Comparison of ENCODE assay signal across 20 cellular contexts in genomic region chr2:176103634-176104337, GRCh38. TPM values are rescaled to one million over a fixed set of nuclear protein-coding genes. Genes with fewer than 3 reads are reported as not detected.
DNase-seq lines count a peak whose midpoint lies in the region; ATAC-seq, FAIRE-seq and TF ChIP-seq lines count a peak whose summit lies in the region.
"Had no signal": no experiment of that assay in that cellular context is flagged by ENCODE, and none has a peak within 500 bp of the region (broad histone marks: within the 10 kb centered on the region; RNA-seq: fewer than 3 reads in every experiment).

No MANE protein-coding gene starts in this region.

- H3K9me3 Mint-ChIP-seq in activated naive CD8-positive, alpha-beta T cell treated with anti-CD3 and anti-CD28 coated beads, Interleukin-2, amount 10 ng/mL, durations not matched to agents 7 days and 5 days: no peaks in the 10 kb centered on the region
- H3K9me3 Mint-ChIP-seq in activated naive CD8-positive, alpha-beta T cell treated with anti-CD3 and anti-CD28 coated beads for 36 hours: peaks cover 3% of the 10 kb centered on the region
- H3K9me3 Mint-ChIP-seq in type B pancreatic cell: no peaks in the 10 kb centered on the region

- H3K9me1 ChIP-seq in K562 (ENCODE audit: control insufficient read depth, insufficient read depth, low read length): no peaks in the 10 kb centered on the region

- H3K27me3 ChIP-seq in K562 (ENCODE audit: control insufficient read depth in 2 of 2, insufficient read depth in 2 of 2, low read length in 2 of 2): peaks cover 52 to 68% of the 10 kb centered on the region in 2 experiments
- peaks cover 68 to 73% of the 10 kb centered on the region in 2 donors for H3K27me3 ChIP-seq in mucosa of rectum (ENCODE audit: control insufficient read depth in 2 of 2, insufficient read depth in 2 of 2, low read length in 2 of 2)

- POLR2A ChIA-PET in activated naive CD8-positive, alpha-beta T cell treated with anti-CD3 and anti-CD28 coated beads, Interleukin-2, amount 10 ng/mL, durations not matched to agents 7 days and 5 days (lab: Charles Lee): no interaction called here
- POLR2A ChIA-PET in K562 (lab: Yijun Ruan, JAX): interaction anchor here (0.7 kb wide), 1 partner anchor 415 kb away, joined by 5 read pairs; no protein-coding TSS in a partner anchor

- H4K20me1 ChIP-seq in K562 (replicated peaks; ENCODE audit: control insufficient read depth, insufficient read depth, low read length): peaks cover 11% of the 10 kb centered on the region; the same call in 1 of the 2 replicates

- no peak overlapping the region for H2AFZ ChIP-seq in K562 (ENCODE audit: low read depth, low read length)

- ATAC-seq in activated naive CD8-positive, alpha-beta T cell treated with anti-CD3 and anti-CD28 coated beads, Interleukin-2, amount 10 ng/mL, durations not matched to agents 7 days and 5 days (ENCODE audit: low read depth): no peak
- ATAC-seq in K562: no peak
- ATAC-seq: body of pancreas had no signal

- H3K36me3 Mint-ChIP-seq in activated naive CD8-positive, alpha-beta T cell treated with anti-CD3 and anti-CD28 coated beads, Interleukin-2, amount 10 ng/mL, durations not matched to agents 7 days and 5 days: no peaks in the 10 kb centered on the region
- H3K36me3 Mint-ChIP-seq in activated naive CD8-positive, alpha-beta T cell treated with anti-CD3 and anti-CD28 coated beads for 36 hours: peaks cover 4% of the 10 kb centered on the region
- no peaks in the 10 kb centered on the region for H3K36me3 Mint-ChIP-seq in type B pancreatic cell

- DNase-seq in activated naive CD8-positive, alpha-beta T cell treated with anti-CD3 and anti-CD28 coated beads, Interleukin-2, amount 10 ng/mL, durations not matched to agents 7 days and 5 days: no peak
- no peak for DNase-seq in activated naive CD8-positive, alpha-beta T cell treated with anti-CD3 and anti-CD28 coated beads for 36 hours
- DNase-seq in K562 (ENCODE audit: extremely low read depth in 1 of 4, low spot score in 3 of 4) (no peak), type B pancreatic cell (ENCODE audit: extremely low spot score, unreplicated experiment) (peak; percentile 44), pons (ENCODE audit: low spot score) (no peak), dermis blood vessel endothelial cell (no peak), MV-4-11 (lab: John Stamatoyannopoulos, UW) (no peak)
- DNase-seq: body of pancreas; foreskin melanocyte; GF-D8; NCI-H2081; NCI-H69; RPMI8226; stimulated activated naive CD4-positive, alpha-beta T cell had no signal

- no peak for TF ChIP-seq EP300 in K562 (IDR thresholded peaks at IDR 0.05; ENCODE audit: low read length)

- H3K79me2 ChIP-seq in K562 (ENCODE audit: control insufficient read depth, insufficient read depth, low read length): no peaks in the 10 kb centered on the region

- H3K27ac Mint-ChIP-seq in activated naive CD8-positive, alpha-beta T cell treated with anti-CD3 and anti-CD28 coated beads, Interleukin-2, amount 10 ng/mL, durations not matched to agents 7 days and 5 days: no peak overlapping the region
- no peak overlapping the region for H3K27ac Mint-ChIP-seq in activated naive CD8-positive, alpha-beta T cell treated with anti-CD3 and anti-CD28 coated beads for 36 hours
- no peak overlapping the region for H3K27ac Mint-ChIP-seq in type B pancreatic cell

- CTCF ChIA-PET in K562 (lab: Yijun Ruan, JAX; ENCODE audit: low intra/inter-chr PET ratio): no interaction called here

- H3K27ac ChIP-seq in K562 (ENCODE audit: extremely low read depth, low read depth, low read length): no peak overlapping the region
- peak overlapping the region in 1 of 2 donors; percentile 73 for H3K27ac ChIP-seq in mucosa of rectum (ENCODE audit: low read depth in 2 of 2, low read length in 2 of 2)
- H3K27ac ChIP-seq: body of pancreas had no signal

- FAIRE-seq in K562 (lab: Jason Lieb, UNC): no peak
- FAIRE-seq: A204.1 had no signal

- no peak for TF ChIP-seq RAD21 in K562 (CRISPR knock-in tag; conservative IDR thresholded peaks at IDR 0.05 in 1 of 2, IDR thresholded peaks at IDR 0.05 in 1 of 2)

- no peak overlapping the region for H3K4me2 ChIP-seq in K562 (ENCODE audit: insufficient read depth, low read length)

- in situ Hi-C loops in K562 (cut with MboI): no loop called here

- H3K27me3 Mint-ChIP-seq in activated naive CD8-positive, alpha-beta T cell treated with anti-CD3 and anti-CD28 coated beads, Interleukin-2, amount 10 ng/mL, durations not matched to agents 7 days and 5 days: peaks cover 79% of the 10 kb centered on the region
- peaks cover 88% of the 10 kb centered on the region for H3K27me3 Mint-ChIP-seq in activated naive CD8-positive, alpha-beta T cell treated with anti-CD3 and anti-CD28 coated beads for 36 hours
- peaks cover 90% of the 10 kb centered on the region for H3K27me3 Mint-ChIP-seq in type B pancreatic cell

- H3K4me1 ChIP-seq in K562 (replicated peaks in 1 of 2; ENCODE audit: control insufficient read depth in 2 of 2, insufficient read depth in 2 of 2, low read length in 2 of 2) (peaks cover 0 to 18% of the 10 kb centered on the region in 2 experiments; a peak in 1 of 5 replicates), mucosa of rectum (ENCODE audit: control insufficient read depth in 2 of 2, insufficient read depth in 2 of 2, low read length in 2 of 2) (peaks cover 0 to 3% of the 10 kb centered on the region in 2 donors)
- H3K4me1 ChIP-seq: HAP-1 had no signal

- no peak for TF ChIP-seq POLR2A in K562 (conservative IDR thresholded peaks at IDR 0.05)

- peak overlapping the region; percentile 25 for H3K4me3 Mint-ChIP-seq in activated naive CD8-positive, alpha-beta T cell treated with anti-CD3 and anti-CD28 coated beads, Interleukin-2, amount 10 ng/mL, durations not matched to agents 7 days and 5 days
- H3K4me3 Mint-ChIP-seq in activated naive CD8-positive, alpha-beta T cell treated with anti-CD3 and anti-CD28 coated beads for 36 hours: no peak overlapping the region
- peak overlapping the region; percentile 68 for H3K4me3 Mint-ChIP-seq in type B pancreatic cell

- H3K4me3 ChIP-seq in K562 (no peak overlapping the region), mucosa of rectum (ENCODE audit: low read length in 2 of 2) (peak overlapping the region; percentile 41 to 45)
- H3K4me3 ChIP-seq: body of pancreas, HAP-1 had no signal

- TF ChIP-seq CTCF in K562 (IDR thresholded peaks at IDR 0.05 in 2 of 3, conservative IDR thresholded peaks at IDR 0.05 in 1 of 3; ENCODE audit: insufficient read depth in 2 of 3, low read depth in 1 of 3, low read length in 3 of 3): no peak
- TF ChIP-seq CTCF in type B pancreatic cell (conservative IDR thresholded peaks at IDR 0.05): no peak

- H3K9ac ChIP-seq in K562 (ENCODE audit: insufficient read depth in 1 of 2, low read depth in 2 of 2, low read length in 2 of 2): no peak overlapping the region
- peak overlapping the region in 1 of 2 donors; percentile 51 for H3K9ac ChIP-seq in mucosa of rectum (ENCODE audit: low read depth in 1 of 2, low read length in 2 of 2)

- H3K36me3 ChIP-seq in K562 (ENCODE audit: control insufficient read depth, insufficient read depth, low read length) (no peaks in the 10 kb centered on the region), mucosa of rectum (ENCODE audit: control insufficient read depth in 2 of 2, insufficient read depth in 2 of 2, low read length in 2 of 2) (no peaks in the 10 kb centered on the region)
- H3K36me3 ChIP-seq: HAP-1 had no signal

- WGBS in K562 (ENCODE audit: insufficient coverage, low coverage, missing lambda C conversion rate): 4% methylated on average over 19 of the region's 20 CpGs

- intact Hi-C loops in K562 (cut with micrococcal nuclease): no loop called here

- BruUV-seq in K562 (replicated peaks; lab: Mats Ljungman, UMichigan): no TSS peak

- H3K9me3 ChIP-seq in K562 (replicated peaks; ENCODE audit: control insufficient read depth, insufficient read depth, low read depth, low read length) (no peaks in the 10 kb centered on the region), mucosa of rectum (ENCODE audit: control insufficient read depth in 2 of 2, low read length in 2 of 2) (no peaks in the 10 kb centered on the region)
- H3K9me3 ChIP-seq: body of pancreas, HAP-1 had no signal

- H3K4me1 Mint-ChIP-seq in activated naive CD8-positive, alpha-beta T cell treated with anti-CD3 and anti-CD28 coated beads, Interleukin-2, amount 10 ng/mL, durations not matched to agents 7 days and 5 days: peaks cover 8% of the 10 kb centered on the region
- peaks cover 26% of the 10 kb centered on the region for H3K4me1 Mint-ChIP-seq in activated naive CD8-positive, alpha-beta T cell treated with anti-CD3 and anti-CD28 coated beads for 36 hours
- peaks cover 14% of the 10 kb centered on the region for H3K4me1 Mint-ChIP-seq in type B pancreatic cell (ENCODE audit: unreplicated experiment)

RNA-seq across cellular contexts. Expression of gene HOXD11, which starts 3.3 kb away (rescaled TPM):
- total RNA-seq in activated naive CD8-positive, alpha-beta T cell treated with anti-CD3 and anti-CD28 coated beads, Interleukin-2, amount 10 ng/mL, durations not matched to agents 7 days and 5 days: not detected
- not detected for total RNA-seq in activated naive CD8-positive, alpha-beta T cell treated with anti-CD3 and anti-CD28 coated beads for 36 hours
- not detected in 2 replicates for total RNA-seq in K562 (2011; cell fraction: chromatin; rRNA removed; ENCODE audit: low replicate concordance)
- not detected in 2 replicates for total RNA-seq in K562 (2011; cell fraction: nucleolus; rRNA removed)
- total RNA-seq in K562 (2011; cell fraction: nucleoplasm; rRNA removed): not detected in 2 replicates
- total RNA-seq in K562 (2014; rRNA removed) (not detected in 2 replicates), K562 (2014; rRNA removed; fragmentation: Illumina TruSeq; extraction: Trizol) (not detected in 2 replicates), K562 (2015; rRNA removed; fragmentation: Illumina TruSeq; extraction: Trizol) (not detected in 2 replicates), K562 (2021) (not detected in 2 replicates), type B pancreatic cell (ENCODE audit: low replicate concordance) (0.21 and 1.1 TPM in 2 replicates), dermis blood vessel endothelial cell (0.17 TPM in 1 of 2 replicates, not detected in the other)
- polyA plus RNA-seq in K562 (2011; rRNA removed) (not detected in 2 replicates), K562 (2014; fragmentation: Illumina TruSeq; extraction: Trizol) (not detected in 2 replicates), K562 (2014; fragmentation: Nextera tagmentation; extraction: Ambion mirVana) (not detected), K562 (2014; rRNA removed) (not detected in 2 replicates)
- polyA plus RNA-seq in K562 (2011; cell fraction: cytosol; rRNA removed): not detected in 2 replicates
- polyA plus RNA-seq in K562 (2011; cell fraction: nucleus; rRNA removed): not detected in 2 replicates
- polyA plus RNA-seq in K562 (2012): not detected in 2 replicates
- polyA minus RNA-seq in K562 (2011; rRNA and poly(A)+ RNA removed): not detected in 2 replicates
- polyA minus RNA-seq in K562 (2011; cell fraction: cytosol; rRNA and poly(A)+ RNA removed): not detected in 2 replicates
- not detected in 2 replicates for polyA minus RNA-seq in K562 (2011; cell fraction: nucleus; rRNA and poly(A)+ RNA removed)
- total RNA-seq: body of pancreas; LHCN-M2; mucosa of gallbladder; T-helper 2 cell treated with Interferon-gamma antibody and Interleukin-4, amounts not matched to agents 100 ng/mL and 5 ng/mL, for 36 hours had no signal

RNA-seq across cellular contexts. Expression of gene HOXD12, which starts 4.2 kb away (rescaled TPM):
- total RNA-seq in activated naive CD8-positive, alpha-beta T cell treated with anti-CD3 and anti-CD28 coated beads, Interleukin-2, amount 10 ng/mL, durations not matched to agents 7 days and 5 days: not detected
- total RNA-seq in activated naive CD8-positive, alpha-beta T cell treated with anti-CD3 and anti-CD28 coated beads for 36 hours: not detected
- not detected in 2 replicates for total RNA-seq in K562 (2011; cell fraction: chromatin; rRNA removed; ENCODE audit: low replicate concordance)
- not detected in 2 replicates for total RNA-seq in K562 (2011; cell fraction: nucleolus; rRNA removed)
- total RNA-seq in K562 (2011; cell fraction: nucleoplasm; rRNA removed): not detected in 2 replicates
- total RNA-seq in K562 (2014; rRNA removed) (not detected in 2 replicates), K562 (2014; rRNA removed; fragmentation: Illumina TruSeq; extraction: Trizol) (not detected in 2 replicates), K562 (2015; rRNA removed; fragmentation: Illumina TruSeq; extraction: Trizol) (not detected in 2 replicates), K562 (2021) (not detected in 2 replicates), type B pancreatic cell (ENCODE audit: low replicate concordance) (not detected in 2 replicates), dermis blood vessel endothelial cell (not detected in 2 replicates)
- polyA plus RNA-seq in K562 (2011; rRNA removed) (not detected in 2 replicates), K562 (2014; fragmentation: Illumina TruSeq; extraction: Trizol) (not detected in 2 replicates), K562 (2014; fragmentation: Nextera tagmentation; extraction: Ambion mirVana) (not detected), K562 (2014; rRNA removed) (not detected in 2 replicates)
- not detected in 2 replicates for polyA plus RNA-seq in K562 (2011; cell fraction: cytosol; rRNA removed)
- polyA plus RNA-seq in K562 (2011; cell fraction: nucleus; rRNA removed): not detected in 2 replicates
- not detected in 2 replicates for polyA plus RNA-seq in K562 (2012)
- not detected in 2 replicates for polyA minus RNA-seq in K562 (2011; rRNA and poly(A)+ RNA removed)
- not detected in 2 replicates for polyA minus RNA-seq in K562 (2011; cell fraction: cytosol; rRNA and poly(A)+ RNA removed)
- polyA minus RNA-seq in K562 (2011; cell fraction: nucleus; rRNA and poly(A)+ RNA removed): not detected in 2 replicates
- total RNA-seq: body of pancreas; LHCN-M2; mucosa of gallbladder; T-helper 2 cell treated with Interferon-gamma antibody and Interleukin-4, amounts not matched to agents 100 ng/mL and 5 ng/mL, for 36 hours had no signal

RNA-seq across cellular contexts. Expression of gene HOXD13, which starts 11.3 kb away (rescaled TPM):
- total RNA-seq in activated naive CD8-positive, alpha-beta T cell treated with anti-CD3 and anti-CD28 coated beads, Interleukin-2, amount 10 ng/mL, durations not matched to agents 7 days and 5 days: not detected
- not detected for total RNA-seq in activated naive CD8-positive, alpha-beta T cell treated with anti-CD3 and anti-CD28 coated beads for 36 hours
- not detected in 2 replicates for total RNA-seq in K562 (2011; cell fraction: chromatin; rRNA removed; ENCODE audit: low replicate concordance)
- not detected in 2 replicates for total RNA-seq in K562 (2011; cell fraction: nucleolus; rRNA removed)
- total RNA-seq in K562 (2011; cell fraction: nucleoplasm; rRNA removed): not detected in 2 replicates
- total RNA-seq in K562 (2014; rRNA removed): not detected in 2 replicates
- not detected in 2 replicates for total RNA-seq in K562 (2014; rRNA removed; fragmentation: Illumina TruSeq; extraction: Trizol)
- total RNA-seq in K562 (2015; rRNA removed; fragmentation: Illumina TruSeq; extraction: Trizol): not detected in 2 replicates
- not detected in 2 replicates for total RNA-seq in K562 (2021)
- 0.03 TPM in 1 of 2 replicates, not detected in the other for polyA plus RNA-seq in K562 (2011; rRNA removed)
- 0.07 TPM in 1 of 2 replicates, not detected in the other for polyA plus RNA-seq in K562 (2011; cell fraction: cytosol; rRNA removed)
- not detected in 2 replicates for polyA plus RNA-seq in K562 (2011; cell fraction: nucleus; rRNA removed)
- polyA plus RNA-seq in K562 (2012): 0.04 TPM in 1 of 2 replicates, not detected in the other
- polyA plus RNA-seq in K562 (2014; fragmentation: Illumina TruSeq; extraction: Trizol): 0.04 TPM in 1 of 2 replicates, not detected in the other
- not detected for polyA plus RNA-seq in K562 (2014; fragmentation: Nextera tagmentation; extraction: Ambion mirVana)
- not detected in 2 replicates for polyA plus RNA-seq in K562 (2014; rRNA removed)
- polyA minus RNA-seq in K562 (2011; rRNA and poly(A)+ RNA removed): not detected in 2 replicates
- polyA minus RNA-seq in K562 (2011; cell fraction: cytosol; rRNA and poly(A)+ RNA removed): not detected in 2 replicates
- polyA minus RNA-seq in K562 (2011; cell fraction: nucleus; rRNA and poly(A)+ RNA removed): not detected in 2 replicates
- total RNA-seq in type B pancreatic cell (ENCODE audit: low replicate concordance): 0.31 and 0.43 TPM in 2 replicates
- total RNA-seq in dermis blood vessel endothelial cell: under 0.01 TPM in 1 of 2 replicates, not detected in the other
- total RNA-seq: body of pancreas; LHCN-M2; mucosa of gallbladder; T-helper 2 cell treated with Interferon-gamma antibody and Interleukin-4, amounts not matched to agents 100 ng/mL and 5 ng/mL, for 36 hours had no signal

RNA-seq across cellular contexts. Expression of gene HOXD10, which starts 12.8 kb away (rescaled TPM):
- not detected for total RNA-seq in activated naive CD8-positive, alpha-beta T cell treated with anti-CD3 and anti-CD28 coated beads, Interleukin-2, amount 10 ng/mL, durations not matched to agents 7 days and 5 days
- total RNA-seq in activated naive CD8-positive, alpha-beta T cell treated with anti-CD3 and anti-CD28 coated beads for 36 hours: not detected
- total RNA-seq in K562 (2011; cell fraction: chromatin; rRNA removed; ENCODE audit: low replicate concordance): not detected in 2 replicates
- total RNA-seq in K562 (2011; cell fraction: nucleolus; rRNA removed): not detected in 2 replicates
- not detected in 2 replicates for total RNA-seq in K562 (2011; cell fraction: nucleoplasm; rRNA removed)
- total RNA-seq in K562 (2014; rRNA removed) (not detected in 2 replicates), K562 (2014; rRNA removed; fragmentation: Illumina TruSeq; extraction: Trizol) (not detected in 2 replicates), K562 (2015; rRNA removed; fragmentation: Illumina TruSeq; extraction: Trizol) (not detected in 2 replicates), K562 (2021) (not detected in 2 replicates), type B pancreatic cell (ENCODE audit: low replicate concordance) (0.19 and 0.56 TPM in 2 replicates), dermis blood vessel endothelial cell (7.7 and 15.2 TPM in 2 replicates)
- polyA plus RNA-seq in K562 (2011; rRNA removed) (not detected in 2 replicates), K562 (2014; fragmentation: Illumina TruSeq; extraction: Trizol) (not detected in 2 replicates), K562 (2014; fragmentation: Nextera tagmentation; extraction: Ambion mirVana) (not detected), K562 (2014; rRNA removed) (not detected in 2 replicates)
- polyA plus RNA-seq in K562 (2011; cell fraction: cytosol; rRNA removed): not detected in 2 replicates
- not detected in 2 replicates for polyA plus RNA-seq in K562 (2011; cell fraction: nucleus; rRNA removed)
- not detected in 2 replicates for polyA plus RNA-seq in K562 (2012)
- polyA minus RNA-seq in K562 (2011; rRNA and poly(A)+ RNA removed): not detected in 2 replicates
- polyA minus RNA-seq in K562 (2011; cell fraction: cytosol; rRNA and poly(A)+ RNA removed): not detected in 2 replicates
- polyA minus RNA-seq in K562 (2011; cell fraction: nucleus; rRNA and poly(A)+ RNA removed): not detected in 2 replicates
- total RNA-seq: LHCN-M2; mucosa of gallbladder; T-helper 2 cell treated with Interferon-gamma antibody and Interleukin-4, amounts not matched to agents 100 ng/mL and 5 ng/mL, for 36 hours had no signal

RNA-seq across cellular contexts. Expression of gene HOXD9, which starts 18.7 kb away (rescaled TPM):
- total RNA-seq in activated naive CD8-positive, alpha-beta T cell treated with anti-CD3 and anti-CD28 coated beads, Interleukin-2, amount 10 ng/mL, durations not matched to agents 7 days and 5 days: not detected
- not detected for total RNA-seq in activated naive CD8-positive, alpha-beta T cell treated with anti-CD3 and anti-CD28 coated beads for 36 hours
- not detected in 2 replicates for total RNA-seq in K562 (2011; cell fraction: chromatin; rRNA removed; ENCODE audit: low replicate concordance)
- total RNA-seq in K562 (2011; cell fraction: nucleolus; rRNA removed): not detected in 2 replicates
- total RNA-seq in K562 (2011; cell fraction: nucleoplasm; rRNA removed): not detected in 2 replicates
- not detected in 2 replicates for total RNA-seq in K562 (2014; rRNA removed)
- total RNA-seq in K562 (2014; rRNA removed; fragmentation: Illumina TruSeq; extraction: Trizol): not detected in 2 replicates
- total RNA-seq in K562 (2015; rRNA removed; fragmentation: Illumina TruSeq; extraction: Trizol): not detected in 2 replicates
- total RNA-seq in K562 (2021): not detected in 2 replicates
- not detected in 2 replicates for polyA plus RNA-seq in K562 (2011; rRNA removed)
- polyA plus RNA-seq in K562 (2011; cell fraction: cytosol; rRNA removed): not detected in 2 replicates
- not detected in 2 replicates for polyA plus RNA-seq in K562 (2011; cell fraction: nucleus; rRNA removed)
- not detected in 2 replicates for polyA plus RNA-seq in K562 (2012)
- polyA plus RNA-seq in K562 (2014; fragmentation: Illumina TruSeq; extraction: Trizol): not detected in 2 replicates
- polyA plus RNA-seq in K562 (2014; fragmentation: Nextera tagmentation; extraction: Ambion mirVana): not detected
- not detected in 2 replicates for polyA plus RNA-seq in K562 (2014; rRNA removed)
- polyA minus RNA-seq in K562 (2011; rRNA and poly(A)+ RNA removed): not detected in 2 replicates
- not detected in 2 replicates for polyA minus RNA-seq in K562 (2011; cell fraction: cytosol; rRNA and poly(A)+ RNA removed)
- polyA minus RNA-seq in K562 (2011; cell fraction: nucleus; rRNA and poly(A)+ RNA removed): not detected in 2 replicates
- total RNA-seq in type B pancreatic cell (ENCODE audit: low replicate concordance): 0.19 and 1.5 TPM in 2 replicates
- 24.5 and 28.4 TPM in 2 replicates for total RNA-seq in dermis blood vessel endothelial cell
- total RNA-seq: T-helper 2 cell treated with Interferon-gamma antibody and Interleukin-4, amounts not matched to agents 100 ng/mL and 5 ng/mL, for 36 hours had no signal
